28 cellular contexts compared by ENCODE assay signal in the genomic region with DNA sequence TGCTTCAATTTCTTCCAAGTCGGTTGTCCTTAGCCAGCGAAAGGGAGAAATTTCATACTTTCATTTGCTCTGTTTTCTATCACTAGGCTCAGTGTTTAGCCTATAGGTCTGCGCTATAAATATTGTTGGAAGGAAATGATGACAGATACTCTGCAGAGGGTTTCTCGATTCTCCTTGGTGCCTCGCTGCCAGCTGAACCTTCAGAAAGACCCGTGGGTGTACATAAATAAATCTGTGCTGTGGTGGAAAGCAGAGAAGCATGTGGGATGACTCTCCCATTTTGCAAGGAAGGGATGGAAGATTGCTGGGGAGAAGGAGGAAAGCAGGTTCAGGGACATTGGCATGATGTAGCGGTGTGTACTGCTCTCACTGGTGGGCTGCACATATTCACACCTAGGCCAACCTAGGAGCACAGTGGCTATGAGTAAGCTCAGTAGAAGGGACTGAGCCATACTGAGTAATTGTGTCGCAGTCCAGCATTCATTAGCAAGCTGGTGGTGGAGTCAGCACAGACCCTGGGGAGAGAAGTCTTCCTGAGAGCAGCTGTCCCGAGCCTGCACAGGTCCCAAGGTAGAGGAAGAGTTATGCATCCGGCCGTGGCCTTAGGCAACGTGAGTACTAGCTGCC. TPM values are rescaled to one million over a fixed set of nuclear protein-coding genes. Genes with fewer than 3 reads are reported as not detected.
DNase-seq lines count a peak whose midpoint lies in the region; ATAC-seq, FAIRE-seq and TF ChIP-seq lines count a peak whose summit lies in the region.
"Had no signal": no experiment of that assay in that cellular context is flagged by ENCODE, and none has a peak within 500 bp of the region (broad histone marks: within the 10 kb centered on the region; RNA-seq: fewer than 3 reads in every experiment).

No MANE protein-coding gene starts in this region.

- no peaks in the 10 kb centered on the region for H3K9me2 ChIP-seq in HCT116 (ENCODE audit: insufficient read depth)

- H4K20me1 ChIP-seq in HCT116 (ENCODE audit: insufficient read depth) (no peaks in the 10 kb centered on the region), GM12878 (ENCODE audit: control insufficient read depth, insufficient read depth) (no peaks in the 10 kb centered on the region)

- TF ChIP-seq RAD21 in HCT116 (IDR thresholded peaks at IDR 0.05; ENCODE audit: low read depth) = no peak
- TF ChIP-seq RAD21 in GM12878 (IDR thresholded peaks at IDR 0.05; ENCODE audit: insufficient read depth, low read depth, low read length) = no peak

- TF ChIP-seq POLR2A in HCT116 (IDR thresholded peaks at IDR 0.05; ENCODE audit: borderline replicate concordance, extremely low read depth, insufficient read depth, insufficient read length) (no peak), GM12878 (IDR thresholded peaks at IDR 0.05; ENCODE audit: low read depth, low read length) (no peak)

- POLR2A ChIA-PET in HCT116 (lab: Charles Lee) (interaction anchor here (0.6 kb wide), 1 partner anchor 315 kb away, joined by 3 read pairs; no protein-coding TSS in a partner anchor), GM12878 (lab: Charles Lee) (no interaction called here)
- POLR2A ChIA-PET in activated CD8-positive, alpha-beta T cell treated with anti-CD3 and anti-CD28 coated beads, Interleukin-2, amount 10 ng/mL, durations not matched to agents 7 days and 5 days (lab: Charles Lee) = no interaction called here
- POLR2A ChIA-PET in naive thymus-derived CD8-positive, alpha-beta T cell (lab: Charles Lee) = no interaction called here

- H3K4me1 ChIP-seq in HCT116 (ENCODE audit: control insufficient read depth in 1 of 2, insufficient read depth in 2 of 2, low read length in 2 of 2) = no peaks in the 10 kb centered on the region
- no peaks in the 10 kb centered on the region for H3K4me1 ChIP-seq in GM12878 (ENCODE audit: control insufficient read depth, insufficient read depth, low read length)
- peaks cover 7% of the 10 kb centered on the region for H3K4me1 ChIP-seq in stomach smooth muscle (ENCODE audit: control insufficient read depth, insufficient read depth, low read length)
- H3K4me1 ChIP-seq: A549, BE2C, Caco-2, Peyer's patch, SJCRH30 had no signal

- no peaks in the 10 kb centered on the region for H3K27me3 Mint-ChIP-seq in activated CD8-positive, alpha-beta T cell treated with anti-CD3 and anti-CD28 coated beads, Interleukin-2, amount 10 ng/mL, durations not matched to agents 7 days and 5 days (ENCODE audit: low read depth)
- peaks cover 2 to 40% (median 5%) of the 10 kb centered on the region in 5 donors for H3K27me3 Mint-ChIP-seq in naive thymus-derived CD8-positive, alpha-beta T cell

- H3K9me3 Mint-ChIP-seq in activated CD8-positive, alpha-beta T cell treated with anti-CD3 and anti-CD28 coated beads, Interleukin-2, amount 10 ng/mL, durations not matched to agents 7 days and 5 days (ENCODE audit: insufficient read depth) = no peaks in the 10 kb centered on the region
- no peaks in the 10 kb centered on the region for H3K9me3 Mint-ChIP-seq in naive thymus-derived CD8-positive, alpha-beta T cell
- H3K9me3 Mint-ChIP-seq: CD4-positive, alpha-beta T cell had no signal

- no peak for TF ChIP-seq EP300 in GM12878 (IDR thresholded peaks at IDR 0.05; ENCODE audit: borderline replicate concordance in 1 of 2, control insufficient read depth in 1 of 2, low read depth in 2 of 2, low read length in 2 of 2)

- H2AFZ ChIP-seq in HCT116 (ENCODE audit: low read depth, low read length, poor library complexity, severe bottlenecking) = no peak overlapping the region
- no peak overlapping the region for H2AFZ ChIP-seq in GM12878 (ENCODE audit: control insufficient read depth, low read depth, low read length)

- H3K36me3 Mint-ChIP-seq in activated CD8-positive, alpha-beta T cell treated with anti-CD3 and anti-CD28 coated beads, Interleukin-2, amount 10 ng/mL, durations not matched to agents 7 days and 5 days (ENCODE audit: low read depth) = no peaks in the 10 kb centered on the region
- H3K36me3 Mint-ChIP-seq in naive thymus-derived CD8-positive, alpha-beta T cell = peaks cover 0 to 6% (median 0%) of the 10 kb centered on the region in 3 donors

- RAD21 ChIA-PET in HCT116 (lab: Charles Lee; ENCODE audit: low non-redundant PET in 1 of 2, low total read pairs in 2 of 2, uncharacterized antibody in 2 of 2, unreplicated experiment in 2 of 2) (no interaction called here), GM12878 (lab: Charles Lee; ENCODE audit: unreplicated experiment) (no interaction called here)

- H3K4me3 ChIP-seq in HCT116 (replicated peaks in 1 of 2; ENCODE audit: low read depth in 1 of 2, low read length in 2 of 2) = no peak overlapping the region
- no peak overlapping the region for H3K4me3 ChIP-seq in GM12878
- H3K4me3 ChIP-seq in stomach smooth muscle (ENCODE audit: low read length in 2 of 2) = peak overlapping the region; percentile 3 to 22
- H3K4me3 ChIP-seq: A549, K562, Peyer's patch, SJCRH30 had no signal

- H3K9me3 ChIP-seq in HCT116 (ENCODE audit: control insufficient read depth in 1 of 2, insufficient read depth in 1 of 2, low read depth in 1 of 2, low read length in 2 of 2) (no peaks in the 10 kb centered on the region), GM12878 (replicated peaks; ENCODE audit: control insufficient read depth, insufficient read depth, low read length) (no peaks in the 10 kb centered on the region), stomach smooth muscle (ENCODE audit: control insufficient read depth in 2 of 2, low read length in 2 of 2) (no peaks in the 10 kb centered on the region)
- H3K9me3 ChIP-seq: A549, BE2C, Caco-2, Peyer's patch, SJCRH30 had no signal

- H3K79me2 ChIP-seq in HCT116 (ENCODE audit: insufficient read depth, low read length) = no peaks in the 10 kb centered on the region
- no peaks in the 10 kb centered on the region for H3K79me2 ChIP-seq in GM12878 (ENCODE audit: control insufficient read depth, insufficient read depth, low read length)

- SMC1A ChIA-PET in GM12878 (lab: Charles Lee; ENCODE audit: uncharacterized antibody, unreplicated experiment) = interaction anchor here (0.7 kb wide), 1 partner anchor 138 kb away, joined by 3 read pairs; no protein-coding TSS in a partner anchor

- intact Hi-C loops in HCT116 (cut with micrococcal nuclease) = loop anchor here (10.0 kb wide), 1 partner anchor 697 kb away; no protein-coding TSS in a partner anchor
- intact Hi-C loops in GM12878 (cut with micrococcal nuclease; ENCODE audit: unreplicated experiment) = no loop called here

- CTCF ChIA-PET in HCT116 (lab: Charles Lee) (no interaction called here), GM12878 (lab: Yijun Ruan, JAX) (no interaction called here)
- CTCF ChIA-PET in activated CD8-positive, alpha-beta T cell treated with anti-CD3 and anti-CD28 coated beads, Interleukin-2, amount 10 ng/mL, durations not matched to agents 7 days and 5 days (lab: Charles Lee) = no interaction called here

- in situ Hi-C loops in GM12878 (cut with MboI) = no loop called here

- H3K9ac ChIP-seq in HCT116 (ENCODE audit: low read length) (no peak overlapping the region), GM12878 (ENCODE audit: control insufficient read depth, insufficient read depth, low read length) (no peak overlapping the region), stomach smooth muscle (ENCODE audit: low read length in 2 of 2) (no peak overlapping the region)

- H3K4me2 ChIP-seq in HCT116 (ENCODE audit: low read length) (no peak overlapping the region), GM12878 (ENCODE audit: control insufficient read depth, insufficient read depth) (no peak overlapping the region)
- H3K4me2 ChIP-seq: A549 had no signal

- H3K4me3 Mint-ChIP-seq in activated CD8-positive, alpha-beta T cell treated with anti-CD3 and anti-CD28 coated beads, Interleukin-2, amount 10 ng/mL, durations not matched to agents 7 days and 5 days = no peak overlapping the region
- no peak overlapping the region for H3K4me3 Mint-ChIP-seq in naive thymus-derived CD8-positive, alpha-beta T cell
- H3K4me3 Mint-ChIP-seq: CD4-positive, alpha-beta T cell had no signal

- H3K27me3 ChIP-seq in HCT116 (ENCODE audit: insufficient read depth, low read length) (peaks cover 40% of the 10 kb centered on the region), GM12878 (replicated peaks in 1 of 2; ENCODE audit: control insufficient read depth in 2 of 2, insufficient read depth in 2 of 2, low read length in 1 of 2) (no peaks in the 10 kb centered on the region; a peak in 1 of 4 replicates), stomach smooth muscle (ENCODE audit: control insufficient read depth in 1 of 2, insufficient read depth in 2 of 2, low read length in 2 of 2) (no peaks in the 10 kb centered on the region)
- H3K27me3 ChIP-seq: BE2C, Peyer's patch had no signal

- no peak for TF ChIP-seq CTCF in HCT116 (IDR thresholded peaks at IDR 0.05 in 2 of 3, conservative IDR thresholded peaks at IDR 0.05 in 1 of 3; ENCODE audit: borderline replicate concordance in 1 of 3, insufficient read depth in 1 of 3, low read depth in 2 of 3, low read length in 2 of 3)
- no peak for TF ChIP-seq CTCF in GM12878 (IDR thresholded peaks at IDR 0.05 in 2 of 3, conservative IDR thresholded peaks at IDR 0.05 in 1 of 3; ENCODE audit: control insufficient read depth in 2 of 3, extremely low read depth in 1 of 3, insufficient read depth in 1 of 3, low read depth in 3 of 3, low read length in 3 of 3)

- no peak for FAIRE-seq in GM12878 (lab: Jason Lieb, UNC)
- FAIRE-seq: A549, GM18507, HepG2, K562 had no signal

- no peaks in the 10 kb centered on the region for H3K4me1 Mint-ChIP-seq in activated CD8-positive, alpha-beta T cell treated with anti-CD3 and anti-CD28 coated beads, Interleukin-2, amount 10 ng/mL, durations not matched to agents 7 days and 5 days (ENCODE audit: low read depth)
- no peaks in the 10 kb centered on the region for H3K4me1 Mint-ChIP-seq in naive thymus-derived CD8-positive, alpha-beta T cell

- BruUV-seq in HCT116 (replicated peaks; lab: Mats Ljungman, UMichigan) (no TSS peak), GM12878 (replicated peaks; lab: Mats Ljungman, UMichigan) (no TSS peak)

- no peak for DNase-seq in HCT116 (ENCODE audit: low read depth, low spot score)
- DNase-seq in GM12878 (ENCODE audit: low read depth, low spot score) = no peak
- DNase-seq in occipital lobe (lab: John Stamatoyannopoulos, UW) = peak; percentile 23
- DNase-seq in activated CD8-positive, alpha-beta T cell treated with anti-CD3 and anti-CD28 coated beads, Interleukin-2, amount 10 ng/mL, durations not matched to agents 7 days and 5 days = no peak
- DNase-seq in naive thymus-derived CD8-positive, alpha-beta T cell = no peak
- DNase-seq in NCI-H1436 (lab: John Stamatoyannopoulos, UW) = no peak
- DNase-seq: BE2C; Caco-2; CD4-positive, alpha-beta T cell; DMS 273 treated with DMSO at 0.1 percent for 48 hours; DND-41; NCI-H1092; NCI-H1436 treated with DMSO at 0.1 percent for 48 hours; NCI-H1930; NCI-H226; NCI-H524; NCI-H774; Peyer's patch; SJCRH30 had no signal

- H3K27ac ChIP-seq in HCT116 (ENCODE audit: low read depth, low read length) (no peak overlapping the region), GM12878 (ENCODE audit: control insufficient read depth, insufficient read depth) (no peak overlapping the region), stomach smooth muscle (ENCODE audit: low read length) (peak overlapping the region; percentile 11)
- H3K27ac ChIP-seq: A549, Peyer's patch, SJCRH30 had no signal

- H3K36me3 ChIP-seq in HCT116 (ENCODE audit: control insufficient read depth in 1 of 2, insufficient read depth in 2 of 2, low read length in 2 of 2) (no peaks in the 10 kb centered on the region), GM12878 (ENCODE audit: control insufficient read depth in 2 of 2, insufficient read depth in 2 of 2, low read length in 1 of 2) (no peaks in the 10 kb centered on the region), stomach smooth muscle (ENCODE audit: control insufficient read depth in 2 of 2, insufficient read depth in 2 of 2, low read length in 2 of 2) (no peaks in the 10 kb centered on the region)
- H3K36me3 ChIP-seq: BE2C, Peyer's patch, SJCRH30 had no signal

- peak; percentile 36; the same call in 1 of the 2 replicates for ATAC-seq in HCT116
- no peak for ATAC-seq in GM12878
- no peak for ATAC-seq in activated CD8-positive, alpha-beta T cell treated with anti-CD3 and anti-CD28 coated beads, Interleukin-2, amount 10 ng/mL, durations not matched to agents 7 days and 5 days
- no peak for ATAC-seq in naive thymus-derived CD8-positive, alpha-beta T cell
- no peak for ATAC-seq in GM19035 (IDR thresholded peaks at IDR 0.05; ENCODE audit: unreplicated experiment)
- ATAC-seq: HepG2, K562 had no signal

- 17% methylated on average over 12 of the region's 12 CpGs for WGBS in GM12878 (ENCODE audit: insufficient coverage, insufficient replicate concordance, low lambda C conversion rate, missing lambda C conversion rate)

- no peak overlapping the region for H3K27ac Mint-ChIP-seq in activated CD8-positive, alpha-beta T cell treated with anti-CD3 and anti-CD28 coated beads, Interleukin-2, amount 10 ng/mL, durations not matched to agents 7 days and 5 days
- H3K27ac Mint-ChIP-seq in naive thymus-derived CD8-positive, alpha-beta T cell = no peak overlapping the region
- H3K27ac Mint-ChIP-seq: CD4-positive, alpha-beta T cell had no signal

RNA-seq across cellular contexts. Expression of gene PNLIPRP3, which starts 50.5 kb away (rescaled TPM):
- not detected for total RNA-seq in HCT116 (2021; ENCODE audit: unreplicated experiment)
- not detected in 2 replicates for polyA plus RNA-seq in HCT116 (2012)
- not detected in 2 replicates for total RNA-seq in GM12878 (2013; cell fraction: nucleolus; rRNA removed)
- not detected in 2 replicates for total RNA-seq in GM12878 (2014; rRNA removed)
- not detected in 2 replicates for total RNA-seq in GM12878 (2014; rRNA removed; fragmentation: Illumina TruSeq; extraction: Trizol)
- total RNA-seq in GM12878 (2021) = not detected in 2 replicates
- polyA plus RNA-seq in GM12878 (2011; ENCODE audit: low read depth) = not detected
- polyA plus RNA-seq in GM12878 (2011; rRNA removed) = 0.03 TPM in 1 of 2 replicates, not detected in the other
- not detected in 2 replicates for polyA plus RNA-seq in GM12878 (2011; cell fraction: cytosol; rRNA removed)
- polyA plus RNA-seq in GM12878 (2011; cell fraction: nucleus; rRNA removed) = not detected in 2 replicates
- not detected in 2 replicates for polyA plus RNA-seq in GM12878 (2012)
- not detected in 2 replicates for polyA plus RNA-seq in GM12878 (2014; fragmentation: Illumina TruSeq; extraction: Trizol)
- polyA plus RNA-seq in GM12878 (2014; fragmentation: Nextera tagmentation; extraction: Ambion mirVana) = not detected
- polyA plus RNA-seq in GM12878 (2014; rRNA removed) = not detected in 2 replicates
- polyA plus RNA-seq in GM12878 (2016; fragmentation: Nextera tagmentation; extraction: Ambion mirVana) = not detected
- polyA minus RNA-seq in GM12878 (2011; rRNA and poly(A)+ RNA removed) = not detected in 2 replicates
- not detected in 2 replicates for polyA minus RNA-seq in GM12878 (2011; cell fraction: cytosol; rRNA and poly(A)+ RNA removed)
- polyA minus RNA-seq in GM12878 (2011; cell fraction: nucleus; rRNA and poly(A)+ RNA removed) = not detected in 2 replicates
- not detected for total RNA-seq in occipital lobe
- total RNA-seq in activated CD8-positive, alpha-beta T cell treated with anti-CD3 and anti-CD28 coated beads, Interleukin-2, amount 10 ng/mL, durations not matched to agents 7 days and 5 days = not detected
- total RNA-seq in naive thymus-derived CD8-positive, alpha-beta T cell = not detected
- not detected for polyA plus RNA-seq in naive thymus-derived CD8-positive, alpha-beta T cell
- total RNA-seq: Caco-2; CD4-positive, alpha-beta T cell; G401; H4; HepG2; K562; OCI-LY7; SJCRH30 had no signal
- polyA plus RNA-seq: A549, HepG2, K562 had no signal

Comparison
In these comparisons a context has a peak if more than half of its experiments do, and no peak if none do; other contexts are left out.
1. H3K4me3 ChIP-seq: peak in stomach smooth muscle (2 of 2); none in HCT116 (0 of 2) and GM12878 (single experiment).